In genomic region chr19:47779524-47780214, GRCh38 we compare ENCODE assay signal across 9 cellular contexts. TPM values are rescaled to one million over a fixed set of nuclear protein-coding genes. Genes with fewer than 3 reads are reported as not detected.
DNase-seq lines count a peak whose midpoint lies in the region; ATAC-seq and TF ChIP-seq lines count a peak whose summit lies in the region.
"Had no signal": no experiment of that assay in that cellular context is flagged by ENCODE, and none has a peak within 500 bp of the region (broad histone marks: within the 10 kb centered on the region; RNA-seq: fewer than 3 reads in every experiment).

No MANE protein-coding gene starts in this region.

- in situ Hi-C loops in KBM-7 (cut with MboI; ENCODE audit: low pct_unique_long_range_greater_than_20kb, low sequenced_read_pairs) = no loop called here

- H3K36me3 Mint-ChIP-seq in CD14-positive monocyte = peaks cover 33 to 37% of the 10 kb centered on the region in 2 donors

- ATAC-seq in HG03565 (IDR thresholded peaks at IDR 0.05; ENCODE audit: unreplicated experiment) (no peak), HG02759 (IDR thresholded peaks at IDR 0.05; ENCODE audit: unreplicated experiment) (no peak)

- H3K9me3 ChIP-seq in SU-DHL-6 (ENCODE audit: insufficient read depth, low read length) = no peaks in the 10 kb centered on the region

- H3K27ac ChIP-seq in SU-DHL-6 (ENCODE audit: low read depth, low read length) = no peak overlapping the region

- TF ChIP-seq CTCF in CD14-positive monocyte (IDR thresholded peaks at IDR 0.05) (no peak), SU-DHL-6 (IDR thresholded peaks at IDR 0.05; ENCODE audit: insufficient read depth, low read length, poor library complexity, severe bottlenecking) (no peak), fibroblast of the aortic adventitia (IDR thresholded peaks at IDR 0.05; ENCODE audit: insufficient read depth, low read length) (no peak), GM10248 (IDR thresholded peaks at IDR 0.05; ENCODE audit: control extremely low read depth, extremely low read depth, low read depth, missing control alignments) (no peak)

- H4K20me1 ChIP-seq in SU-DHL-6 (ENCODE audit: low read depth, low read length) = no peaks in the 10 kb centered on the region

- H3K79me2 ChIP-seq in SU-DHL-6 (ENCODE audit: insufficient read depth, low read length) = no peaks in the 10 kb centered on the region

- no peaks in the 10 kb centered on the region for H3K36me3 ChIP-seq in SU-DHL-6 (ENCODE audit: low read length)

- peaks cover 23% of the 10 kb centered on the region for H3K4me1 Mint-ChIP-seq in CD14-positive monocyte

- H3K9me3 Mint-ChIP-seq in CD14-positive monocyte = peaks cover 0 to 1% (median 0%) of the 10 kb centered on the region in 7 donors

- peak overlapping the region; percentile 76 for H3K4me2 ChIP-seq in SU-DHL-6 (ENCODE audit: low read depth, low read length, poor library complexity, severe bottlenecking)

- peak overlapping the region in 1 of 7 donors; percentile 50 for H3K27ac Mint-ChIP-seq in CD14-positive monocyte

- peak overlapping the region; percentile 85 to 96 for H3K4me3 Mint-ChIP-seq in CD14-positive monocyte

- H3F3A ChIP-seq in SU-DHL-6 (ENCODE audit: insufficient read depth) = no peaks in the 10 kb centered on the region

- H3K4me3 ChIP-seq in SU-DHL-6 (ENCODE audit: insufficient read depth, low read length, poor library complexity, severe bottlenecking) (no peak overlapping the region), fibroblast of the aortic adventitia (ENCODE audit: low read depth, low read length) (peak overlapping the region; percentile 92)

- no peak for DNase-seq in CD14-positive monocyte (ENCODE audit: low spot score)
- peak; percentile 27 for DNase-seq in fibroblast of the aortic adventitia (ENCODE audit: low read depth)
- DNase-seq in occipital lobe (lab: John Stamatoyannopoulos, UW) = peak; percentile 39
- DNase-seq in KBM-7 = no peak
- no peak for DNase-seq in GM10248 (ENCODE audit: extremely low spot score)

- CTCF ChIA-PET in GM10248 (lab: Yijun Ruan, JAX) = interaction anchor here (1.2 kb wide), 1 partner anchor 10 kb away, joined by 6 read pairs; no protein-coding TSS in a partner anchor

- H3K9ac ChIP-seq in SU-DHL-6 (ENCODE audit: low read length) = no peak overlapping the region

- intact Hi-C loops in CD14-positive monocyte (cut with micrococcal nuclease) = no loop called here

- H2AFZ ChIP-seq in SU-DHL-6 (ENCODE audit: low read depth, low read length, severe bottlenecking) = no peak overlapping the region

- POLR2A ChIA-PET in GM10248 (lab: Yijun Ruan, JAX) = no interaction called here

- no peaks in the 10 kb centered on the region for H3K27me3 ChIP-seq in SU-DHL-6 (ENCODE audit: low read length)

- no peaks in the 10 kb centered on the region for H3K9me2 ChIP-seq in SU-DHL-6 (replicated peaks; ENCODE audit: insufficient read depth, low read length)

- peaks cover 0 to 7% (median 2%) of the 10 kb centered on the region in 3 donors for H3K27me3 Mint-ChIP-seq in CD14-positive monocyte (ENCODE audit: low read depth in 3 of 3)

RNA-seq across cellular contexts. Expression of gene SELENOW, which starts 1.2 kb away (rescaled TPM):
- 100 to 1,000 TPM; 171 to 204 TPM for polyA plus RNA-seq in CD14-positive monocyte
- 62.9 and 154 TPM in 2 replicates for total RNA-seq in fibroblast of the aortic adventitia (ENCODE audit: low replicate concordance)
- total RNA-seq in occipital lobe = 151 TPM

RNA-seq across cellular contexts. Expression of gene TPRX1, which starts 24.7 kb away (rescaled TPM):
- not detected for polyA plus RNA-seq in CD14-positive monocyte
- total RNA-seq in fibroblast of the aortic adventitia (ENCODE audit: low replicate concordance) (not detected in 2 replicates), occipital lobe (not detected)
- total RNA-seq: lung microvascular endothelial cell had no signal

RNA-seq across cellular contexts. Expression of gene NOP53, which starts 34.3 kb away (rescaled TPM):
- 10 to 100 TPM; 47.5 to 70.4 TPM for polyA plus RNA-seq in CD14-positive monocyte
- total RNA-seq in fibroblast of the aortic adventitia (ENCODE audit: low replicate concordance) = 105 and 151 TPM in 2 replicates
- 52.4 TPM for total RNA-seq in occipital lobe

RNA-seq across cellular contexts. Expression of gene CRX, which starts 42.1 kb away (rescaled TPM):
- polyA plus RNA-seq in CD14-positive monocyte = not detected
- total RNA-seq in fibroblast of the aortic adventitia (ENCODE audit: low replicate concordance) (not detected in 2 replicates), occipital lobe (not detected)
- total RNA-seq: lung microvascular endothelial cell had no signal

Comparison
In these comparisons a context has a peak if more than half of its experiments do, and no peak if none do; other contexts are left out.
1. DNase-seq: peak in fibroblast of the aortic adventitia (single experiment) and occipital lobe (single experiment); none in CD14-positive monocyte (single experiment), KBM-7 (single experiment) and GM10248 (single experiment).